Comparison of ENCODE assay signal across 22 cellular contexts in the genomic region with DNA sequence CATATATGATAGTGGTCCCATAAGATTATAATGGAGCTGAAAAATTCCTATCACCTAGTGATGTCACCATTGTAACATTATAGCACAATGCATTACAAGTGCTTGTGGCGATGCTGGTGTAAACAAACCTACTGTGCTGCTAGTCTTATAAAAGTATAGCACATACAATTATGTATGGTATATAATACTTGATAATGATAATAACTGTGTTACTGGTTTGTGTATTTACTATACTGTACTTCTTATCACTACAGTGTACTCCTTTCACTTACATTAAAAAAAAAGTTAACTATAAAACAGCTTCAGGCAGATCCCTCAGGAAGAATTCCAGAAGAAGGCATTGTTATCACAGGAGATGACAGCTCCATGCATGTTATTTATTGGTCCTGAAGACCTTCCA.
DNase-seq lines count a peak whose midpoint lies in the region; ATAC-seq and FAIRE-seq lines count a peak whose summit lies in the region.
"Had no signal": no experiment of that assay in that cellular context is flagged by ENCODE, and none has a peak within 500 bp of the region (broad histone marks: within the 10 kb centered on the region; RNA-seq: fewer than 3 reads in every experiment).

No MANE protein-coding gene starts in this region.

- peak; percentile 9 for FAIRE-seq in urothelium cell line (lab: Jason Lieb, UNC)
- FAIRE-seq: A204.1, GM12892, GM18507 had no signal

- H3K18ac ChIP-seq in mesenchymal stem cell (ENCODE audit: low read depth in 1 of 2, low read length in 2 of 2), result no peak overlapping the region

- no peak overlapping the region for H3K4ac ChIP-seq in mesenchymal stem cell (ENCODE audit: low read depth in 1 of 2, low read length in 2 of 2)

- no peaks in the 10 kb centered on the region for H3K79me1 ChIP-seq in mesenchymal stem cell (replicated peaks; ENCODE audit: low read length, poor library complexity, severe bottlenecking)

- no peak overlapping the region for H2BK12ac ChIP-seq in mesenchymal stem cell (ENCODE audit: low read length in 2 of 2)

- no peak overlapping the region for H3K4me3 ChIP-seq in mesenchymal stem cell (ENCODE audit: insufficient read depth in 1 of 2, low read depth in 1 of 2, low read length in 2 of 2)
- H3K4me3 ChIP-seq: BLaER1 had no signal

- H3K9me3 ChIP-seq in mesenchymal stem cell (ENCODE audit: control insufficient read depth, low read length), result peaks cover 18% of the 10 kb centered on the region
- H3K9me3 ChIP-seq: BE2C had no signal

- H3K4me1 ChIP-seq in mesenchymal stem cell (ENCODE audit: control insufficient read depth, insufficient read depth, low read depth, low read length), result no peaks in the 10 kb centered on the region
- H3K4me1 ChIP-seq: BE2C, BLaER1 had no signal

- peak; percentile 37 for DNase-seq in NCI-H226
- peak; percentile 39 for DNase-seq in amniotic epithelial cell (ENCODE audit: low read depth)
- no peak for DNase-seq in urothelium cell line (ENCODE audit: low spot score)
- DNase-seq in DMS53 (lab: John Stamatoyannopoulos, UW), result no peak
- DNase-seq in mesenchymal stem cell, result no peak
- DNase-seq: 8988T; ACHN; BE2C; C1 segment of cervical spinal cord; CD4-positive, alpha-beta memory T cell; CD4-positive, CD25-positive, alpha-beta regulatory T cell; CD8-positive, alpha-beta memory T cell; COR-L47; DMS 273 treated with DMSO at 0.1 percent for 48 hours; DMS153; DMS79 treated with DMSO at 0.1 percent for 48 hours; GF-D8 had no signal

- no CpG with 5 or more reads among the region's 1 CpG for WGBS in mesenchymal stem cell

- no peak overlapping the region for H3K9ac ChIP-seq in mesenchymal stem cell (ENCODE audit: low read length)
- H3K9ac ChIP-seq: BLaER1 had no signal

- H2BK5ac ChIP-seq in mesenchymal stem cell (ENCODE audit: low read depth, low read length, poor library complexity, severe bottlenecking), result no peak overlapping the region

- no peak overlapping the region for H2AFZ ChIP-seq in mesenchymal stem cell (ENCODE audit: low read depth, low read length)

- H3K27me3 ChIP-seq in mesenchymal stem cell (ENCODE audit: control insufficient read depth in 1 of 2, insufficient read depth in 1 of 2, low read length in 2 of 2), result no peaks in the 10 kb centered on the region
- H3K27me3 ChIP-seq: BE2C, BLaER1 had no signal

- H3K23ac ChIP-seq in mesenchymal stem cell (ENCODE audit: low read length in 2 of 2), result no peak overlapping the region

- no peak overlapping the region for H4K91ac ChIP-seq in mesenchymal stem cell (ENCODE audit: low read length)

- ATAC-seq in HG03457 (IDR thresholded peaks at IDR 0.05; ENCODE audit: unreplicated experiment), result no peak

- no peak overlapping the region for H2AK5ac ChIP-seq in mesenchymal stem cell (ENCODE audit: low read length, severe bottlenecking)

- no peak overlapping the region for H4K8ac ChIP-seq in mesenchymal stem cell (ENCODE audit: low read length)

- H3K27ac ChIP-seq in mesenchymal stem cell (ENCODE audit: low read length, poor library complexity, severe bottlenecking), result no peak overlapping the region
- H3K27ac ChIP-seq: BLaER1 had no signal

- no peak overlapping the region for H2BK120ac ChIP-seq in mesenchymal stem cell (ENCODE audit: low read depth, low read length)

- no peaks in the 10 kb centered on the region for H3K36me3 ChIP-seq in mesenchymal stem cell (ENCODE audit: control insufficient read depth in 1 of 2, insufficient read depth in 2 of 2, low read depth in 1 of 2, low read length in 2 of 2)
- H3K36me3 ChIP-seq: BE2C had no signal

- H3K4me2 ChIP-seq in mesenchymal stem cell (ENCODE audit: low read length, poor library complexity, severe bottlenecking), result no peak overlapping the region
- H3K4me2 ChIP-seq: BLaER1 had no signal

- no peak overlapping the region for H3K14ac ChIP-seq in mesenchymal stem cell (ENCODE audit: low read length in 2 of 2)

- H2BK15ac ChIP-seq in mesenchymal stem cell (ENCODE audit: low read depth, poor library complexity, severe bottlenecking), result no peak overlapping the region

Comparison
In these comparisons a context has a peak if more than half of its experiments do, and no peak if none do; other contexts are left out.
1. DNase-seq: peak in NCI-H226 (single experiment) and amniotic epithelial cell (single experiment); none in urothelium cell line (single experiment), DMS53 (single experiment) and mesenchymal stem cell (single experiment).